In the genomic region with DNA sequence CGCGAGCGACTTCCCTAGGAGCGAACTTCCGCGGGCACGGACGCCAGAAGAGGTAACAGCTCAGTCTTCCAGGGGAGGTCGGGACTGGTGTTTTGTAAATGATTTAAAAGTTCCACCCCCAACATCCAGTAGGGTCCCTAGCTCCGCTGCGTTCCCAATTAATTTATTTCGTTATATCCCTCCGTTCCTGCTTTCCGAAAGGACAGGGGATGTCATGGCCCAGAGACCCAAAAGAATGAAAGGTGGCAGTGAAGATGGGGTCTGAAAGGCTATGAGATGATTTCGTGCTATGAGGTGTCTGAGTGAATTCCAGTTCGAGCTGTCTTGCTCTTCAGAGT, we compare ENCODE assay signal across 9 cellular contexts. TPM values are rescaled to one million over a fixed set of nuclear protein-coding genes. Genes with fewer than 3 reads are reported as not detected.
DNase-seq lines count a peak whose midpoint lies in the region; ATAC-seq and TF ChIP-seq lines count a peak whose summit lies in the region.
"Had no signal": no experiment of that assay in that cellular context is flagged by ENCODE, and none has a peak within 500 bp of the region (broad histone marks: within the 10 kb centered on the region; RNA-seq: fewer than 3 reads in every experiment).

No MANE protein-coding gene starts in this region.

- H3K9me3 Mint-ChIP-seq in activated T-cell treated with anti-CD3 and anti-CD28 coated beads, Interleukin-2, amount 50 U/mL, for 72 hours = no peaks in the 10 kb centered on the region

- H3K27ac ChIP-seq in left lung (no peak overlapping the region), testis (no peak overlapping the region)
- H3K27ac ChIP-seq: BLaER1 treated with 17β-estradiol and CSF1 and Interleukin-3, amounts not matched to agents 10 nM and 100 nM had no signal

- no peak overlapping the region for H3K27ac Mint-ChIP-seq in activated T-cell treated with anti-CD3 and anti-CD28 coated beads, Interleukin-2, amount 50 U/mL, for 72 hours

- 7 to 10% methylated on average over 14 to 16 of the region's 16 CpGs for WGBS in testis, 2 donors

- H3K9me3 ChIP-seq in left lung (no peaks in the 10 kb centered on the region), testis (no peaks in the 10 kb centered on the region)

- TF ChIP-seq POLR2A in testis (IDR thresholded peaks at IDR 0.05) = no peak

- H3K36me3 ChIP-seq in left lung (no peaks in the 10 kb centered on the region), testis (ENCODE audit: low read depth, missing control alignments) (no peaks in the 10 kb centered on the region)
- H3K36me3 ChIP-seq: BLaER1 treated with 17β-estradiol and CSF1 and Interleukin-3, amounts not matched to agents 10 nM and 100 nM had no signal

- no peaks in the 10 kb centered on the region for H3K36me3 Mint-ChIP-seq in activated T-cell treated with anti-CD3 and anti-CD28 coated beads, Interleukin-2, amount 50 U/mL, for 72 hours (ENCODE audit: insufficient read depth in 2 of 2)

- H3K27me3 Mint-ChIP-seq in activated T-cell treated with anti-CD3 and anti-CD28 coated beads, Interleukin-2, amount 50 U/mL, for 72 hours (ENCODE audit: low read depth) = peaks cover 79% of the 10 kb centered on the region

- no peak for ATAC-seq in activated T-cell treated with anti-CD3 and anti-CD28 coated beads, Interleukin-2, amount 50 U/mL, for 72 hours (replicated peaks in 1 of 2)
- no peak for ATAC-seq in left lung
- ATAC-seq in HG03354 (IDR thresholded peaks at IDR 0.05; ENCODE audit: poor library complexity, severe bottlenecking, unreplicated experiment) = no peak
- ATAC-seq in HG03460 (IDR thresholded peaks at IDR 0.05; ENCODE audit: unreplicated experiment) = no peak

- TF ChIP-seq CTCF in astrocyte of the cerebellum (IDR thresholded peaks at IDR 0.05; ENCODE audit: low read depth, low read length, missing control alignments) (no peak), left lung (IDR thresholded peaks at IDR 0.05) (no peak), testis (IDR thresholded peaks at IDR 0.05) (no peak)

- H3K4me1 ChIP-seq in left lung (peaks cover 0 to 10% of the 10 kb centered on the region in 2 donors), testis (peaks cover 3% of the 10 kb centered on the region)
- H3K4me1 ChIP-seq: BLaER1 treated with 17β-estradiol and CSF1 and Interleukin-3, amounts not matched to agents 10 nM and 100 nM had no signal

- peak overlapping the region; percentile 72 to 78 for H3K4me3 Mint-ChIP-seq in activated T-cell treated with anti-CD3 and anti-CD28 coated beads, Interleukin-2, amount 50 U/mL, for 72 hours

- no peak for DNase-seq in activated T-cell treated with anti-CD3 and anti-CD28 coated beads, Interleukin-2, amount 50 U/mL, for 72 hours
- DNase-seq in activated T-cell treated with anti-CD3 and anti-CD28 coated beads for 4 hours (no peak), astrocyte of the cerebellum (ENCODE audit: low read depth) (no peak), left lung (no peak), testis (no peak), DMS53 (lab: John Stamatoyannopoulos, UW) (no peak)

- intact Hi-C loops in left lung (cut with DNase I) = no loop called here
- intact Hi-C loops in testis (cut with DNase I; ENCODE audit: low total_unique reads) = no loop called here

- peak overlapping the region; percentile 55 for H3K4me3 ChIP-seq in astrocyte of the cerebellum (ENCODE audit: low read depth, low read length)
- peak overlapping the region; percentile 34 to 41 for H3K4me3 ChIP-seq in left lung
- H3K4me3 ChIP-seq in testis = peak overlapping the region; percentile 38 to 55
- H3K4me3 ChIP-seq: BLaER1 treated with 17β-estradiol and CSF1 and Interleukin-3, amounts not matched to agents 10 nM and 100 nM had no signal

- H3K27me3 ChIP-seq in left lung (peaks cover 28 to 68% of the 10 kb centered on the region in 2 donors), testis (no peaks in the 10 kb centered on the region)
- H3K27me3 ChIP-seq: BLaER1 treated with 17β-estradiol and CSF1 and Interleukin-3, amounts not matched to agents 10 nM and 100 nM had no signal

- in situ Hi-C loops in astrocyte of the cerebellum (cut with HindIII; ENCODE audit: low sequenced_read_pairs) = no loop called here

- peaks cover 12% of the 10 kb centered on the region for H3K4me1 Mint-ChIP-seq in activated T-cell treated with anti-CD3 and anti-CD28 coated beads, Interleukin-2, amount 50 U/mL, for 72 hours (ENCODE audit: low read depth)

RNA-seq across cellular contexts. Expression of a gene that starts 0.4 kb away (rescaled TPM):
- total RNA-seq in activated T-cell treated with anti-CD3 and anti-CD28 coated beads, Interleukin-2, amount 50 U/mL, for 72 hours = not detected
- total RNA-seq in left lung (1 to 10 TPM in 1 of 2 donors, not detected in 1; 1.0 TPM), testis (under 1 TPM; 0.25 to 0.87 TPM)
- polyA plus RNA-seq in testis (ENCODE audit: insufficient read depth, low read depth, low replicate concordance) = 0.30 TPM

RNA-seq across cellular contexts. Expression of a gene that starts 35.8 kb away (rescaled TPM):
- total RNA-seq in activated T-cell treated with anti-CD3 and anti-CD28 coated beads, Interleukin-2, amount 50 U/mL, for 72 hours = 10 to 100 TPM; 52.7 to 70.0 TPM
- 10 to 100 TPM; 13.5 to 20.4 TPM for total RNA-seq in left lung
- 10 to 100 TPM; 52.2 to 55.7 TPM for total RNA-seq in testis
- polyA plus RNA-seq in testis (ENCODE audit: insufficient read depth, low read depth, low replicate concordance) = 74.6 TPM

RNA-seq across cellular contexts. Expression of a gene that starts 58.3 kb away (rescaled TPM):
- 10 to 100 TPM; 69.0 to 74.8 TPM for total RNA-seq in activated T-cell treated with anti-CD3 and anti-CD28 coated beads, Interleukin-2, amount 50 U/mL, for 72 hours
- total RNA-seq in left lung (1 to 10 TPM; 3.5 to 8.1 TPM), testis (1 to 10 TPM; 6.3 to 8.0 TPM)
- 10.2 TPM for polyA plus RNA-seq in testis (ENCODE audit: insufficient read depth, low read depth, low replicate concordance)

Comparison
In these comparisons a context has a peak if more than half of its experiments do, and no peak if none do; other contexts are left out.
1. RNA of a gene that starts 58.3 kb away (total RNA-seq): 69.0 to 74.8 TPM in activated T-cell treated with anti-CD3 and anti-CD28 coated beads, Interleukin-2, amount 50 U/mL, for 72 hours; 3.5 to 8.1 TPM in left lung and 6.3 to 8.0 TPM in testis; every median in the first group is over 4 times any median in the second.
2. Peak in every context shown above with its lines, with median percentiles within 50 percentile points of each other: H3K4me3 ChIP-seq.